Comparison of ENCODE assay signal across 13 cellular contexts in genomic region chr5:38607396-38607795, GRCh38. TPM values are rescaled to one million over a fixed set of nuclear protein-coding genes. Genes with fewer than 3 reads are reported as not detected.
A peak's percentile ranks its signal among the peaks of the same experiment; 100 is the strongest.
DNase-seq lines count a peak whose midpoint lies in the region; ATAC-seq, FAIRE-seq and TF ChIP-seq lines count a peak whose summit lies in the region.
"Had no signal": no experiment of that assay in that cellular context is flagged by ENCODE, and none has a peak within 500 bp of the region (broad histone marks: within the 10 kb centered on the region; RNA-seq: fewer than 3 reads in every experiment).

No MANE protein-coding gene starts in this region.

- H3K4me3 ChIP-seq in cardiac muscle cell (no peak overlapping the region), left ventricle myocardium inferior (no peak overlapping the region), kidney (ENCODE audit: low read length in 2 of 2) (no peak overlapping the region)
- H3K4me3 ChIP-seq: transverse colon had no signal

- no peaks in the 10 kb centered on the region for H3K36me3 Mint-ChIP-seq in activated CD8-positive, alpha-beta memory T cell treated with anti-CD3 and anti-CD28 coated beads, Interleukin-2, amount 10 ng/mL, durations not matched to agents 7 days and 5 days
- H3K36me3 Mint-ChIP-seq in activated CD4-positive, alpha-beta T cell treated with anti-CD3 and anti-CD28 coated beads for 36 hours (ENCODE audit: low read depth): no peaks in the 10 kb centered on the region
- H3K36me3 Mint-ChIP-seq in natural killer cell treated with Interleukin-12 subunit alpha and Interleukin-12 subunit beta and Interleukin-15 and Interleukin-18, amount 100 ng/mL, for 72 hours: no peaks in the 10 kb centered on the region

- no peak overlapping the region for H3K9ac ChIP-seq in kidney (ENCODE audit: low read length in 2 of 2)

- intact Hi-C loops in left ventricle myocardium inferior (cut with micrococcal nuclease) (no loop called here), kidney (cut with DNase I) (no loop called here)
- intact Hi-C loops in activated CD4-positive, alpha-beta T cell treated with anti-CD3 and anti-CD28 coated beads for 36 hours (cut with DNase I, micrococcal nuclease): no loop called here

- FAIRE-seq in kidney (lab: Jason Lieb, UNC): no peak

- H3K9me3 Mint-ChIP-seq in activated CD8-positive, alpha-beta memory T cell treated with anti-CD3 and anti-CD28 coated beads, Interleukin-2, amount 10 ng/mL, durations not matched to agents 7 days and 5 days (ENCODE audit: low read depth): no peaks in the 10 kb centered on the region
- H3K9me3 Mint-ChIP-seq in activated CD4-positive, alpha-beta T cell treated with anti-CD3 and anti-CD28 coated beads for 36 hours (ENCODE audit: low read depth): no peaks in the 10 kb centered on the region
- H3K9me3 Mint-ChIP-seq in natural killer cell treated with Interleukin-12 subunit alpha and Interleukin-12 subunit beta and Interleukin-15 and Interleukin-18, amount 100 ng/mL, for 72 hours: peaks cover 3% of the 10 kb centered on the region
- H3K9me3 Mint-ChIP-seq: activated T-helper 1 cell treated with anti-CD3 and anti-CD28 coated beads, Interleukin-12 subunit alpha, Interleukin-12 subunit beta, Interleukin-2, Interleukin-4 antibody, amounts not matched to agents 30 ng/mL and 10 ng/mL and 1 ng/mL, durations not matched to agents 14 hours and 24 hours and 36 hours had no signal

- no peak overlapping the region for H3K4me3 Mint-ChIP-seq in activated CD8-positive, alpha-beta memory T cell treated with anti-CD3 and anti-CD28 coated beads, Interleukin-2, amount 10 ng/mL, durations not matched to agents 7 days and 5 days
- no peak overlapping the region for H3K4me3 Mint-ChIP-seq in activated CD4-positive, alpha-beta T cell treated with anti-CD3 and anti-CD28 coated beads for 36 hours
- H3K4me3 Mint-ChIP-seq in natural killer cell treated with Interleukin-12 subunit alpha and Interleukin-12 subunit beta and Interleukin-15 and Interleukin-18, amount 100 ng/mL, for 72 hours: no peak overlapping the region
- H3K4me3 Mint-ChIP-seq: activated T-helper 1 cell treated with anti-CD3 and anti-CD28 coated beads, Interleukin-12 subunit alpha, Interleukin-12 subunit beta, Interleukin-2, Interleukin-4 antibody, amounts not matched to agents 30 ng/mL and 10 ng/mL and 1 ng/mL, durations not matched to agents 14 hours and 24 hours and 36 hours had no signal

- POLR2A ChIA-PET in activated CD4-positive, alpha-beta T cell treated with anti-CD3 and anti-CD28 coated beads for 36 hours (lab: Charles Lee): no interaction called here

- H3K9me3 ChIP-seq in cardiac muscle cell (ENCODE audit: low read depth) (no peaks in the 10 kb centered on the region), left ventricle myocardium inferior (replicated peaks) (no peaks in the 10 kb centered on the region), kidney (ENCODE audit: control insufficient read depth in 1 of 2, low read length in 2 of 2) (no peaks in the 10 kb centered on the region)
- H3K9me3 ChIP-seq: transverse colon had no signal

- H3K4me1 ChIP-seq in cardiac muscle cell (ENCODE audit: low read depth) (peaks cover 42% of the 10 kb centered on the region), left ventricle myocardium inferior (peaks cover 35% of the 10 kb centered on the region), kidney (ENCODE audit: control insufficient read depth in 1 of 2, insufficient read depth in 1 of 2, low read depth in 1 of 2, low read length in 2 of 2) (no peaks in the 10 kb centered on the region)
- H3K4me1 ChIP-seq: transverse colon had no signal

- H3K36me3 ChIP-seq in cardiac muscle cell (no peaks in the 10 kb centered on the region), left ventricle myocardium inferior (no peaks in the 10 kb centered on the region), kidney (ENCODE audit: control insufficient read depth in 1 of 2, insufficient read depth in 2 of 2, low read length in 2 of 2) (no peaks in the 10 kb centered on the region)
- H3K36me3 ChIP-seq: transverse colon had no signal

- H3K27me3 Mint-ChIP-seq in activated CD8-positive, alpha-beta memory T cell treated with anti-CD3 and anti-CD28 coated beads, Interleukin-2, amount 10 ng/mL, durations not matched to agents 7 days and 5 days: peaks cover 11% of the 10 kb centered on the region
- peaks cover 8% of the 10 kb centered on the region for H3K27me3 Mint-ChIP-seq in activated CD4-positive, alpha-beta T cell treated with anti-CD3 and anti-CD28 coated beads for 36 hours
- peaks cover 17 to 25% of the 10 kb centered on the region in 2 donors for H3K27me3 Mint-ChIP-seq in natural killer cell treated with Interleukin-12 subunit alpha and Interleukin-12 subunit beta and Interleukin-15 and Interleukin-18, amount 100 ng/mL, for 72 hours

- H3K27me3 ChIP-seq in cardiac muscle cell (no peaks in the 10 kb centered on the region), left ventricle myocardium inferior (ENCODE audit: low read depth) (no peaks in the 10 kb centered on the region)
- H3K27me3 ChIP-seq: transverse colon had no signal

- CTCF ChIA-PET in activated CD8-positive, alpha-beta memory T cell treated with anti-CD3 and anti-CD28 coated beads, Interleukin-2, amount 10 ng/mL, durations not matched to agents 7 days and 5 days (lab: Charles Lee): interaction anchor here (1.6 kb wide), 1 partner anchor 166 kb away, joined by 4 read pairs; no protein-coding TSS in a partner anchor
- CTCF ChIA-PET in activated CD4-positive, alpha-beta T cell treated with anti-CD3 and anti-CD28 coated beads for 36 hours (lab: Charles Lee): no interaction called here

- no peak for ATAC-seq in activated CD8-positive, alpha-beta memory T cell treated with anti-CD3 and anti-CD28 coated beads, Interleukin-2, amount 10 ng/mL, durations not matched to agents 7 days and 5 days
- no peak for ATAC-seq in activated CD4-positive, alpha-beta T cell treated with anti-CD3 and anti-CD28 coated beads for 36 hours
- ATAC-seq in natural killer cell treated with Interleukin-12 subunit alpha and Interleukin-12 subunit beta and Interleukin-15 and Interleukin-18, amount 100 ng/mL, for 72 hours: no peak

- H3K27ac ChIP-seq in cardiac muscle cell (peak overlapping the region; percentile 84), left ventricle myocardium inferior (replicated peaks) (no peak overlapping the region), kidney (ENCODE audit: low read depth in 2 of 2, low read length in 2 of 2) (no peak overlapping the region)
- H3K27ac ChIP-seq: transverse colon had no signal

- no peak overlapping the region for H3K27ac Mint-ChIP-seq in activated CD8-positive, alpha-beta memory T cell treated with anti-CD3 and anti-CD28 coated beads, Interleukin-2, amount 10 ng/mL, durations not matched to agents 7 days and 5 days
- H3K27ac Mint-ChIP-seq in activated CD4-positive, alpha-beta T cell treated with anti-CD3 and anti-CD28 coated beads for 36 hours: no peak overlapping the region
- no peak overlapping the region for H3K27ac Mint-ChIP-seq in natural killer cell treated with Interleukin-12 subunit alpha and Interleukin-12 subunit beta and Interleukin-15 and Interleukin-18, amount 100 ng/mL, for 72 hours
- H3K27ac Mint-ChIP-seq: activated T-helper 1 cell treated with anti-CD3 and anti-CD28 coated beads, Interleukin-12 subunit alpha, Interleukin-12 subunit beta, Interleukin-2, Interleukin-4 antibody, amounts not matched to agents 30 ng/mL and 10 ng/mL and 1 ng/mL, durations not matched to agents 14 hours and 24 hours and 36 hours had no signal

- DNase-seq in cardiac muscle cell (ENCODE audit: low read depth in 1 of 2, low spot score in 1 of 2) (peak in 1 of 2 donors; percentile 96), left ventricle myocardium inferior (no peak), UCSD-AML1 (lab: John Stamatoyannopoulos, UW; ENCODE audit: unreplicated experiment) (peak; percentile 36), islet precursor cell (peak; percentile 75), kidney (no peak)
- DNase-seq in activated CD8-positive, alpha-beta memory T cell treated with anti-CD3 and anti-CD28 coated beads, Interleukin-2, amount 10 ng/mL, durations not matched to agents 7 days and 5 days: no peak
- no peak for DNase-seq in activated CD4-positive, alpha-beta T cell treated with anti-CD3 and anti-CD28 coated beads for 36 hours
- no peak for DNase-seq in natural killer cell treated with Interleukin-12 subunit alpha and Interleukin-12 subunit beta and Interleukin-15 and Interleukin-18, amount 100 ng/mL, for 72 hours (ENCODE audit: low spot score)
- DNase-seq: effector CD4-positive, alpha-beta T cell; NCI-H526 treated with DMSO at 0.1 percent for 48 hours; T1000; transverse colon had no signal

- H3K4me1 Mint-ChIP-seq in activated CD8-positive, alpha-beta memory T cell treated with anti-CD3 and anti-CD28 coated beads, Interleukin-2, amount 10 ng/mL, durations not matched to agents 7 days and 5 days: no peaks in the 10 kb centered on the region
- H3K4me1 Mint-ChIP-seq in activated CD4-positive, alpha-beta T cell treated with anti-CD3 and anti-CD28 coated beads for 36 hours: no peaks in the 10 kb centered on the region
- H3K4me1 Mint-ChIP-seq in natural killer cell treated with Interleukin-12 subunit alpha and Interleukin-12 subunit beta and Interleukin-15 and Interleukin-18, amount 100 ng/mL, for 72 hours (ENCODE audit: low read depth in 2 of 2): no peaks in the 10 kb centered on the region

- TF ChIP-seq CTCF in cardiac muscle cell (IDR thresholded peaks at IDR 0.05; ENCODE audit: low read depth, low read length) (no peak), left ventricle myocardium inferior (IDR thresholded peaks at IDR 0.05; ENCODE audit: borderline replicate concordance) (no peak), kidney (IDR thresholded peaks at IDR 0.05; ENCODE audit: borderline replicate concordance, extremely low read depth, insufficient read depth) (no peak)

RNA-seq across cellular contexts. Expression of gene LIFR, which starts 51.0 kb away (rescaled TPM):
- total RNA-seq in cardiac muscle cell (21.4 and 35.6 TPM in 2 replicates), left ventricle myocardium inferior (45.8 TPM), kidney (90.1 TPM)
- polyA plus RNA-seq in cardiac muscle cell (20.7 and 29.1 TPM in 2 replicates), kidney (ENCODE audit: insufficient read depth, low read depth, low replicate concordance) (8.5 TPM)
- not detected for total RNA-seq in activated CD8-positive, alpha-beta memory T cell treated with anti-CD3 and anti-CD28 coated beads, Interleukin-2, amount 10 ng/mL, durations not matched to agents 7 days and 5 days
- under 1 TPM; 0.09 to 0.14 TPM for total RNA-seq in activated CD4-positive, alpha-beta T cell treated with anti-CD3 and anti-CD28 coated beads for 36 hours
- total RNA-seq in natural killer cell treated with Interleukin-12 subunit alpha and Interleukin-12 subunit beta and Interleukin-15 and Interleukin-18, amount 100 ng/mL, for 72 hours: not detected

Comparison
In these comparisons a context has a peak if more than half of its experiments do, and no peak if none do; other contexts are left out.
1. DNase-seq: peak in UCSD-AML1 (single experiment) and islet precursor cell (single experiment); none in left ventricle myocardium inferior (single experiment), activated CD8-positive, alpha-beta memory T cell treated with anti-CD3 and anti-CD28 coated beads, Interleukin-2, amount 10 ng/mL, durations not matched to agents 7 days and 5 days (single experiment), activated CD4-positive, alpha-beta T cell treated with anti-CD3 and anti-CD28 coated beads for 36 hours (single experiment), kidney (single experiment) and natural killer cell treated with Interleukin-12 subunit alpha and Interleukin-12 subunit beta and Interleukin-15 and Interleukin-18, amount 100 ng/mL, for 72 hours (single experiment).
2. RNA of gene LIFR, which starts 51.0 kb away (total RNA-seq): 90.1 TPM in kidney (single experiment), 45.8 TPM in left ventricle myocardium inferior (single experiment) and 21.4 to 35.6 TPM in cardiac muscle cell; 0.09 to 0.14 TPM in activated CD4-positive, alpha-beta T cell treated with anti-CD3 and anti-CD28 coated beads for 36 hours, not detected in activated CD8-positive, alpha-beta memory T cell treated with anti-CD3 and anti-CD28 coated beads, Interleukin-2, amount 10 ng/mL, durations not matched to agents 7 days and 5 days and not detected in natural killer cell treated with Interleukin-12 subunit alpha and Interleukin-12 subunit beta and Interleukin-15 and Interleukin-18, amount 100 ng/mL, for 72 hours; every median in the first group is over 10 times any median in the second.